ENCODE assay signal across 1 cellular context in the genomic region with DNA sequence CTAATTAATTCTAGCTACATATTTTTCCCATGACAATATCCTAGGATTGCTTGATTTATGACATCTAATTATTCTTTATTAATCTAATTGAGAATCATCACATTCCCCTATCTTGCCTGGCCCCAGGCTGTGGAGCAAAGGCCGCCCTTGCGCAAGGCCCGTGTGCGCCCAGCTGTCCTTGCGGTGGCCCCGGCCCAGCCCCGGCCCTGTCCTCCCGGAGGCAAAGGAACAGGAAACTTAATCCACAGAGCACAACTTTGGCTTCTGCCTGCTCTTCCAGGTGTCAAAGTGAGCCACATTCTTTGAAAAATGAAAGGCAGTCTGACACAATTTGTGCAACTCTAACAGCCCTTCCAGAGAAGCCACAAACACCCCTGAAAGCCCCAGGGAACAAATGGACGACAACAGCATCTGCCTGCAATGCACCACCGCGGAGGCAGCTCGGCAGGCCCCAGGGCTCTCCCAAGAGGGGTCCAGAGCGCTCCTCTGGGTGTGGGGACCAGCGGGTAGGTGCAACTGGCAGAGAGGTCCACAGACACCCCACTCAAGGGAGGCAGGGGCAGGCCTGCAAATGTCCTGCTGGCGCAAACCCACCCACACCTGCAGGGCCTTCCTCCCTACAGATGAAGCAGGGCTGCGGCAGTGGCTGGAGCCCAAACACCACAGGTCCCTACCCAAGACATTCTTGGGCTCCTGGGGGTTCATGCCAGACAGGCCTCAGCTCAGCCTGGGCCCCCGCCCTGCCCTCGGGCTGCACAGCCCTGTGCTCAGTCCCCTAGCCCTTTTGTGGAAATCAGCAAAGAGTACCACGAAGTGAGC.
TF ChIP-seq lines count a peak whose summit lies in the region.

No MANE protein-coding gene starts in this region.

TF ChIP-seq in HepG2, 621 proteins besides CTCF, POLR2A, EP300 and RAD21 (continues in another document):
- TF ChIP-seq NCOA1 (CRISPR knock-in tag; IDR thresholded peaks at IDR 0.05), result no peak
- peak; percentile 24; the same call in 1 of the 2 replicates for TF ChIP-seq STAG1 (CRISPR knock-in tag; IDR thresholded peaks at IDR 0.05)
- TF ChIP-seq, protein P1, sequence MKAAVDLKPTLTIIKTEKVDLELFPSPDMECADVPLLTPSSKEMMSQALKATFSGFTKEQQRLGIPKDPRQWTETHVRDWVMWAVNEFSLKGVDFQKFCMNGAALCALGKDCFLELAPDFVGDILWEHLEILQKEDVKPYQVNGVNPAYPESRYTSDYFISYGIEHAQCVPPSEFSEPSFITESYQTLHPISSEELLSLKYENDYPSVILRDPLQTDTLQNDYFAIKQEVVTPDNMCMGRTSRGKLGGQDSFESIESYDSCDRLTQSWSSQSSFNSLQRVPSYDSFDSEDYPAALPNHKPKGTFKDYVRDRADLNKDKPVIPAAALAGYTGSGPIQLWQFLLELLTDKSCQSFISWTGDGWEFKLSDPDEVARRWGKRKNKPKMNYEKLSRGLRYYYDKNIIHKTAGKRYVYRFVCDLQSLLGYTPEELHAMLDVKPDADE (CRISPR knock-in tag; IDR thresholded peaks at IDR 0.05), result no peak
- TF ChIP-seq, protein P2, sequence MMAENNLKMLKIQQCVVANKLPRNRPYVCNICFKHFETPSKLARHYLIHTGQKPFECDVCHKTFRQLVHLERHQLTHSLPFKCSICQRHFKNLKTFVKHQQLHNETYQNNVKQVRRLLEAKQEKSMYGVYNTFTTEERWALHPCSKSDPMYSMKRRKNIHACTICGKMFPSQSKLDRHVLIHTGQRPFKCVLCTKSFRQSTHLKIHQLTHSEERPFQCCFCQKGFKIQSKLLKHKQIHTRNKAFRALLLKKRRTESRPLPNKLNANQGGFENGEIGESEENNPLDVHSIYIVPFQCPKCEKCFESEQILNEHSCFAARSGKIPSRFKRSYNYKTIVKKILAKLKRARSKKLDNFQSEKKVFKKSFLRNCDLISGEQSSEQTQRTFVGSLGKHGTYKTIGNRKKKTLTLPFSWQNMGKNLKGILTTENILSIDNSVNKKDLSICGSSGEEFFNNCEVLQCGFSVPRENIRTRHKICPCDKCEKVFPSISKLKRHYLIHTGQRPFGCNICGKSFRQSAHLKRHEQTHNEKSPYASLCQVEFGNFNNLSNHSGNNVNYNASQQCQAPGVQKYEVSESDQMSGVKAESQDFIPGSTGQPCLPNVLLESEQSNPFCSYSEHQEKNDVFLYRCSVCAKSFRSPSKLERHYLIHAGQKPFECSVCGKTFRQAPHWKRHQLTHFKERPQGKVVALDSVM (CRISPR knock-in tag; IDR thresholded peaks at IDR 0.05), result 0 out of 2 replicates have a peak, but pooled peaks have one; percentile 60
- TF ChIP-seq ZNF350 (CRISPR knock-in tag; IDR thresholded peaks at IDR 0.05; ENCODE audit: borderline replicate concordance, low read depth), result peak; percentile 45; the same call in 1 of the 2 replicates
- no peak for TF ChIP-seq ZNF746 (CRISPR knock-in tag; IDR thresholded peaks at IDR 0.05)
- TF ChIP-seq, protein P3, sequence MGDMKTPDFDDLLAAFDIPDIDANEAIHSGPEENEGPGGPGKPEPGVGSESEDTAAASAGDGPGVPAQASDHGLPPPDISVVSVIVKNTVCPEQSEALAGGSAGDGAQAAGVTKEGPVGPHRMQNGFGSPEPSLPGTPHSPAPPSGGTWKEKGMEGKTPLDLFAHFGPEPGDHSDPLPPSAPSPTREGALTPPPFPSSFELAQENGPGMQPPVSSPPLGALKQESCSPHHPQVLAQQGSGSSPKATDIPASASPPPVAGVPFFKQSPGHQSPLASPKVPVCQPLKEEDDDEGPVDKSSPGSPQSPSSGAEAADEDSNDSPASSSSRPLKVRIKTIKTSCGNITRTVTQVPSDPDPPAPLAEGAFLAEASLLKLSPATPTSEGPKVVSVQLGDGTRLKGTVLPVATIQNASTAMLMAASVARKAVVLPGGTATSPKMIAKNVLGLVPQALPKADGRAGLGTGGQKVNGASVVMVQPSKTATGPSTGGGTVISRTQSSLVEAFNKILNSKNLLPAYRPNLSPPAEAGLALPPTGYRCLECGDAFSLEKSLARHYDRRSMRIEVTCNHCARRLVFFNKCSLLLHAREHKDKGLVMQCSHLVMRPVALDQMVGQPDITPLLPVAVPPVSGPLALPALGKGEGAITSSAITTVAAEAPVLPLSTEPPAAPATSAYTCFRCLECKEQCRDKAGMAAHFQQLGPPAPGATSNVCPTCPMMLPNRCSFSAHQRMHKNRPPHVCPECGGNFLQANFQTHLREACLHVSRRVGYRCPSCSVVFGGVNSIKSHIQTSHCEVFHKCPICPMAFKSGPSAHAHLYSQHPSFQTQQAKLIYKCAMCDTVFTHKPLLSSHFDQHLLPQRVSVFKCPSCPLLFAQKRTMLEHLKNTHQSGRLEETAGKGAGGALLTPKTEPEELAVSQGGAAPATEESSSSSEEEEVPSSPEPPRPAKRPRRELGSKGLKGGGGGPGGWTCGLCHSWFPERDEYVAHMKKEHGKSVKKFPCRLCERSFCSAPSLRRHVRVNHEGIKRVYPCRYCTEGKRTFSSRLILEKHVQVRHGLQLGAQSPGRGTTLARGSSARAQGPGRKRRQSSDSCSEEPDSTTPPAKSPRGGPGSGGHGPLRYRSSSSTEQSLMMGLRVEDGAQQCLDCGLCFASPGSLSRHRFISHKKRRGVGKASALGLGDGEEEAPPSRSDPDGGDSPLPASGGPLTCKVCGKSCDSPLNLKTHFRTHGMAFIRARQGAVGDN (CRISPR knock-in tag; IDR thresholded peaks at IDR 0.05), result peak; percentile 94
- TF ChIP-seq TMF1 (CRISPR knock-in tag; IDR thresholded peaks at IDR 0.05; ENCODE audit: low read depth), result peak; percentile 62; the same call in 1 of the 2 replicates
- TF ChIP-seq, protein P4, sequence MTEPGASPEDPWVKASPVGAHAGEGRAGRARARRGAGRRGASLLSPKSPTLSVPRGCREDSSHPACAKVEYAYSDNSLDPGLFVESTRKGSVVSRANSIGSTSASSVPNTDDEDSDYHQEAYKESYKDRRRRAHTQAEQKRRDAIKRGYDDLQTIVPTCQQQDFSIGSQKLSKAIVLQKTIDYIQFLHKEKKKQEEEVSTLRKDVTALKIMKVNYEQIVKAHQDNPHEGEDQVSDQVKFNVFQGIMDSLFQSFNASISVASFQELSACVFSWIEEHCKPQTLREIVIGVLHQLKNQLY (CRISPR knock-in tag; IDR thresholded peaks at IDR 0.05), result 0 out of 2 replicates have a peak, but pooled peaks have one; percentile 50
- TF ChIP-seq, protein P5, sequence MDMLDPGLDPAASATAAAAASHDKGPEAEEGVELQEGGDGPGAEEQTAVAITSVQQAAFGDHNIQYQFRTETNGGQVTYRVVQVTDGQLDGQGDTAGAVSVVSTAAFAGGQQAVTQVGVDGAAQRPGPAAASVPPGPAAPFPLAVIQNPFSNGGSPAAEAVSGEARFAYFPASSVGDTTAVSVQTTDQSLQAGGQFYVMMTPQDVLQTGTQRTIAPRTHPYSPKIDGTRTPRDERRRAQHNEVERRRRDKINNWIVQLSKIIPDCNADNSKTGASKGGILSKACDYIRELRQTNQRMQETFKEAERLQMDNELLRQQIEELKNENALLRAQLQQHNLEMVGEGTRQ (IDR thresholded peaks at IDR 0.05; ENCODE audit: low read depth, low read length), result no peak
- TF ChIP-seq, protein P5 (CRISPR knock-in tag; IDR thresholded peaks at IDR 0.05; ENCODE audit: borderline replicate concordance), result no peak
- peak; percentile 60; the same call in 1 of the 2 replicates for TF ChIP-seq HOXA3 (CRISPR knock-in tag; IDR thresholded peaks at IDR 0.05)
- TF ChIP-seq, protein P6, sequence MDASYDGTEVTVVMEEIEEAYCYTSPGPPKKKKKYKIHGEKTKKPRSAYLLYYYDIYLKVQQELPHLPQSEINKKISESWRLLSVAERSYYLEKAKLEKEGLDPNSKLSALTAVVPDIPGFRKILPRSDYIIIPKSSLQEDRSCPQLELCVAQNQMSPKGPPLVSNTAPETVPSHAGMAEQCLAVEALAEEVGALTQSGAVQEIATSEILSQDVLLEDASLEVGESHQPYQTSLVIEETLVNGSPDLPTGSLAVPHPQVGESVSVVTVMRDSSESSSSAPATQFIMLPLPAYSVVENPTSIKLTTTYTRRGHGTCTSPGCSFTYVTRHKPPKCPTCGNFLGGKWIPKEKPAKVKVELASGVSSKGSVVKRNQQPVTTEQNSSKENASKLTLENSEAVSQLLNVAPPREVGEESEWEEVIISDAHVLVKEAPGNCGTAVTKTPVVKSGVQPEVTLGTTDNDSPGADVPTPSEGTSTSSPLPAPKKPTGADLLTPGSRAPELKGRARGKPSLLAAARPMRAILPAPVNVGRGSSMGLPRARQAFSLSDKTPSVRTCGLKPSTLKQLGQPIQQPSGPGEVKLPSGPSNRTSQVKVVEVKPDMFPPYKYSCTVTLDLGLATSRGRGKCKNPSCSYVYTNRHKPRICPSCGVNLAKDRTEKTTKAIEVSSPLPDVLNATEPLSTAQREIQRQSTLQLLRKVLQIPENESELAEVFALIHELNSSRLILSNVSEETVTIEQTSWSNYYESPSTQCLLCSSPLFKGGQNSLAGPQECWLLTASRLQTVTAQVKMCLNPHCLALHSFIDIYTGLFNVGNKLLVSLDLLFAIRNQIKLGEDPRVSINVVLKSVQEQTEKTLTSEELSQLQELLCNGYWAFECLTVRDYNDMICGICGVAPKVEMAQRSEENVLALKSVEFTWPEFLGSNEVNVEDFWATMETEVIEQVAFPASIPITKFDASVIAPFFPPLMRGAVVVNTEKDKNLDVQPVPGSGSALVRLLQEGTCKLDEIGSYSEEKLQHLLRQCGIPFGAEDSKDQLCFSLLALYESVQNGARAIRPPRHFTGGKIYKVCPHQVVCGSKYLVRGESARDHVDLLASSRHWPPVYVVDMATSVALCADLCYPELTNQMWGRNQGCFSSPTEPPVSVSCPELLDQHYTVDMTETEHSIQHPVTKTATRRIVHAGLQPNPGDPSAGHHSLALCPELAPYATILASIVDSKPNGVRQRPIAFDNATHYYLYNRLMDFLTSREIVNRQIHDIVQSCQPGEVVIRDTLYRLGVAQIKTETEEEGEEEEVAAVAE (CRISPR knock-in tag; IDR thresholded peaks at IDR 0.05; ENCODE audit: borderline replicate concordance), result peak; percentile 47; the same call in 1 of the 2 replicates
- no peak for TF ChIP-seq ZNF841 (CRISPR knock-in tag; IDR thresholded peaks at IDR 0.05; ENCODE audit: borderline replicate concordance)
- TF ChIP-seq PHF5A (CRISPR knock-in tag; IDR thresholded peaks at IDR 0.05; ENCODE audit: low read depth, unreplicated experiment), result peak; percentile 55
- TF ChIP-seq ZNF563 (CRISPR knock-in tag; IDR thresholded peaks at IDR 0.05), result no peak
- 0 out of 2 replicates have a peak, but pooled peaks have one; percentile 27 for TF ChIP-seq ZIK1 (CRISPR knock-in tag; IDR thresholded peaks at IDR 0.05; ENCODE audit: borderline replicate concordance, low read depth)
- TF ChIP-seq NR2F2 (IDR thresholded peaks at IDR 0.05; ENCODE audit: borderline replicate concordance, low read depth), result no peak
- TF ChIP-seq ZNF550 (CRISPR knock-in tag; IDR thresholded peaks at IDR 0.05; ENCODE audit: borderline replicate concordance), result no peak
- 0 out of 2 replicates have a peak, but pooled peaks have one; percentile 22 for TF ChIP-seq KDM6A (CRISPR knock-in tag; IDR thresholded peaks at IDR 0.05; ENCODE audit: low read depth)
- TF ChIP-seq, protein P7, sequence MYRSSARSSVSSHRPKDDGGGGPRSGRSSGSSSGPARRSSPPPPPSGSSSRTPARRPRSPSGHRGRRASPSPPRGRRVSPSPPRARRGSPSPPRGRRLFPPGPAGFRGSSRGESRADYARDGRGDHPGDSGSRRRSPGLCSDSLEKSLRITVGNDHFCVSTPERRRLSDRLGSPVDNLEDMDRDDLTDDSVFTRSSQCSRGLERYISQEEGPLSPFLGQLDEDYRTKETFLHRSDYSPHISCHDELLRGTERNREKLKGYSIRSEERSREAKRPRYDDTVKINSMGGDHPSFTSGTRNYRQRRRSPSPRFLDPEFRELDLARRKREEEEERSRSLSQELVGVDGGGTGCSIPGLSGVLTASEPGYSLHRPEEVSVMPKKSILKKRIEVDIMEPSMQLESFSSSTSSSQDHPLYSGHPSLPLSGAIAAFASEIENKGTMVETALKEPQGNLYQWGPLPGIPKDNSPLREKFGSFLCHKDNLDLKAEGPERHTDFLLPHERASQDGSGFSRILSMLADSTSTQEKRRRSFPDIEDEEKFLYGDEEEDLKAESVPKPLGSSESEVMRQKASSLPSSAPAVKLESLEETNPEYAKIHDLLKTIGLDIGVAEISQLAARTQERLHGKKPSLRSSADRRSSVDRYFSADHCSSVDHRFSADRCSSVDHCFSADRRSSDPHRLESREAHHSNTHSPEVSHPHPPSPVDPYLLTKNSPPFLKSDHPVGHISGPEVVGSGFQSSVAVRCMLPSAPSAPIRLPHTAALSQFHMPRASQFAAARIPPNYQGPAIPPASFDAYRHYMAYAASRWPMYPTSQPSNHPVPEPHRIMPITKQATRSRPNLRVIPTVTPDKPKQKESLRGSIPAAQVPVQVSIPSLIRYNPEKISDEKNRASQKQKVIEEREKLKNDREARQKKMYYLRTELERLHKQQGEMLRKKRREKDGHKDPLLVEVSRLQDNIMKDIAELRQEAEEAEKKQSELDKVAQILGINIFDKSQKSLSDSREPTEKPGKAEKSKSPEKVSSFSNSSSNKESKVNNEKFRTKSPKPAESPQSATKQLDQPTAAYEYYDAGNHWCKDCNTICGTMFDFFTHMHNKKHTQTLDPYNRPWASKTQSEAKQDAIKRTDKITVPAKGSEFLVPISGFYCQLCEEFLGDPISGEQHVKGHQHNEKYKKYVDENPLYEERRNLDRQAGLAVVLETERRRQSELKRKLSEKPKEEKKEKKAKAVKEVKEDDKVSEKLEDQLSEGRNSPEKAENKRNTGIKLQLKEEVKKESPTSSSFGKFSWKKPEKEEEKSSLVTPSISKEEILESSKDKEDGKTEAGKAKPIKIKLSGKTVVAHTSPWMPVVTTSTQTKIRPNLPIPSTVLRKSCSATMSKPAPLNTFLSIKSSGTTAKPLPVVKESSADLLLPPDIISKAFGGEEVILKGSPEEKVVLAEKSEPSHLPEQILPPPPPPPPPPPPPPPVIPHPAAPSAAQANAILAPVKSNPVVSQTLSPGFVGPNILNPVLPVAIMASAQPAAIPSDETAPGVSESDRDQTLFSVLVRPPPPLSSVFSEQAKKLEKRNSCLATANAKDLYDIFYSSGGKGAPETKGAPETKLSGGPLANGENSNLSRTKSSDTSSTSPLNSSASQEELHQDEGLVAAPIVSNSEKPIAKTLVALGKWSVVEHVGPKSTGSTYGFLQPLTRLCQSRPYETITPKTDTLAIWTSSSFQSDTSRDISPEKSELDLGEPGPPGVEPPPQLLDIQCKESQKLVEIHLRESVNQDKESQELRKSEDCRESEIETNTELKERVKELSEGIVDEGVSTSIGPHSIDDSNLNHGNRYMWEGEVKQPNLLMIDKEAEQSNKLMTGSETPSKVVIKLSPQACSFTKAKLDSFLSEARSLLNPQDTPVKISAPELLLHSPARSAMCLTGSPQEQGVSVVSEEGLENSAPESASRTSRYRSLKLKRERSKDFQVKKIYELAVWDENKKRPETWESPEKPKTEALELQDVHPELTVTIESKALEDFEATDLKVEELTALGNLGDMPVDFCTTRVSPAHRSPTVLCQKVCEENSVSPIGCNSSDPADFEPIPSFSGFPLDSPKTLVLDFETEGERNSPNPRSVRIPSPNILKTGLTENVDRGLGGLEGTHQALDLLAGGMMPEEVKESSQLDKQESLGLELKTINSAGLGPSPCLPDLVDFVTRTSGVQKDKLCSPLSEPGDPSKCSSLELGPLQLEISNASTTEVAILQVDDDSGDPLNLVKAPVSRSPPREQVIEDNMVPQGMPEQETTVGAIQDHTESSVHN (CRISPR knock-in tag; IDR thresholded peaks at IDR 0.05), result no peak
